In genomic region chr6:131657630-131658111, GRCh38 we compare ENCODE assay signal across 18 cellular contexts.
A peak's percentile ranks its signal among the peaks of the same experiment; 100 is the strongest.
DNase-seq lines count a peak whose midpoint lies in the region; ATAC-seq and TF ChIP-seq lines count a peak whose summit lies in the region.
"Had no signal": no experiment of that assay in that cellular context is flagged by ENCODE, and none has a peak within 500 bp of the region (broad histone marks: within the 10 kb centered on the region; RNA-seq: fewer than 3 reads in every experiment).

No MANE protein-coding gene starts in this region.

- H3K4me3 ChIP-seq in astrocyte of the spinal cord (ENCODE audit: low read depth, low read length) = no peak overlapping the region
- H3K4me3 ChIP-seq: gastroesophageal sphincter, neural progenitor cell had no signal

- intact Hi-C loops in head of caudate nucleus (cut with DNase I) = no loop called here

- ATAC-seq in HG02623 (IDR thresholded peaks at IDR 0.05; ENCODE audit: unreplicated experiment) (no peak), GM21723 (IDR thresholded peaks at IDR 0.05; ENCODE audit: unreplicated experiment) (no peak)
- ATAC-seq: effector memory CD8-positive, alpha-beta T cell; gastroesophageal sphincter had no signal

- in situ Hi-C loops in astrocyte of the spinal cord (cut with HindIII; ENCODE audit: low sequenced_read_pairs) = no loop called here

- DNase-seq in EH (ENCODE audit: low read depth) = peak; percentile 68
- peak; percentile 59 for DNase-seq in MV-4-11 (lab: John Stamatoyannopoulos, UW)
- peak; percentile 24 for DNase-seq in astrocyte of the spinal cord (ENCODE audit: low read depth, low spot score)
- DNase-seq in non-pigmented ciliary epithelial cell (ENCODE audit: low read depth) = peak; percentile 58
- no peak for DNase-seq in head of caudate nucleus
- no peak for DNase-seq in hypothalamus (lab: John Stamatoyannopoulos, UW)
- DNase-seq: activated CD4-positive, alpha-beta T cell treated with anti-CD3 and anti-CD28 coated beads, Interleukin-2, amount 50 U/mL, for 1 hour; activated T-cell treated with anti-CD3 and anti-CD28 coated beads for 4 hours; CD4-positive, CD25-positive, alpha-beta regulatory T cell; effector memory CD8-positive, alpha-beta T cell; mesenchymal stem cell; NCI-H1417 treated with DMSO at 0.1 percent for 48 hours; substantia nigra; T1000 had no signal

- no peak for TF ChIP-seq CTCF in astrocyte of the spinal cord (IDR thresholded peaks at IDR 0.05; ENCODE audit: low read depth, low read length)

Comparison
In these comparisons a context has a peak if more than half of its experiments do, and no peak if none do; other contexts are left out.
1. DNase-seq: peak in EH (single experiment), MV-4-11 (single experiment), astrocyte of the spinal cord (single experiment) and non-pigmented ciliary epithelial cell (single experiment); none in head of caudate nucleus (0 of 42) and hypothalamus (0 of 51).